8 cellular contexts compared by ENCODE assay signal in the genomic region with DNA sequence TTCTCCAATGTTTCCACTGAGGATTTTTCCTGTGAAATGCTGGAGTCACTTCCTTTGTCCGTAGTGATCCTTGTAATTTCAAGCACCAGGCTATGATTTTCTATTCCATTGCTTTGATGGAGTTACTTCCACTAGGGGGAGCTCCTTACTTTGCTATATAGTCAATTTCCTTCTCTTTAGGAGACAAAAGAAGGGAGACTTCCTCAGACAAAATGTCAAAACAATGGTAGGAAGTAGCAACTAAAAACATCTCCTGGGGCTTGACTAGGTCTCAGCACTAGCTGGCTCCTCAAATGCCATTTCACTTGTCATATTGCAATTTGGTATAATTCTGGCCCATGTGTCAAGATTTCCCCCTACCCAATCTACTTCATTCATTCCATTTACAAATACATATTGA. TPM values are rescaled to one million over a fixed set of nuclear protein-coding genes. Genes with fewer than 3 reads are reported as not detected.
DNase-seq lines count a peak whose midpoint lies in the region; ATAC-seq, FAIRE-seq and TF ChIP-seq lines count a peak whose summit lies in the region.

No MANE protein-coding gene starts in this region.

- 18 to 23% methylated on average over 1 of the region's 1 CpG for WGBS in tibial nerve, 2 donors

- no peaks in the 10 kb centered on the region for H3K36me3 ChIP-seq in BE2C
- no peaks in the 10 kb centered on the region for H3K36me3 ChIP-seq in astrocyte (ENCODE audit: insufficient read depth, low read length)
- no peaks in the 10 kb centered on the region for H3K36me3 ChIP-seq in tibial nerve

- H3K9ac ChIP-seq in astrocyte (ENCODE audit: low read length): no peak overlapping the region

- peaks cover 1% of the 10 kb centered on the region for H3K9me3 Mint-ChIP-seq in astrocyte (ENCODE audit: unreplicated experiment)

- H3K4me1 Mint-ChIP-seq in astrocyte (ENCODE audit: low read depth, unreplicated experiment): no peaks in the 10 kb centered on the region

- peak; percentile 74 for FAIRE-seq in GM19239 (lab: Jason Lieb, UNC)
- FAIRE-seq in astrocyte (lab: Jason Lieb, UNC): peak; percentile 90

- no peaks in the 10 kb centered on the region for H3K9me3 ChIP-seq in BE2C
- no peaks in the 10 kb centered on the region for H3K9me3 ChIP-seq in astrocyte (ENCODE audit: insufficient read depth, low read depth, low read length)
- H3K9me3 ChIP-seq in tibial nerve: no peaks in the 10 kb centered on the region

- H3K27me3 ChIP-seq in BE2C (no peaks in the 10 kb centered on the region), astrocyte (ENCODE audit: insufficient read depth, low read length) (no peaks in the 10 kb centered on the region), tibial nerve (no peaks in the 10 kb centered on the region)

- peaks cover 6% of the 10 kb centered on the region for H3K27me3 Mint-ChIP-seq in astrocyte (ENCODE audit: low read depth, unreplicated experiment)

- TF ChIP-seq CTCF in BE2C (IDR thresholded peaks at IDR 0.05; ENCODE audit: low read depth, low read length) (peak; percentile 62), astrocyte (IDR thresholded peaks at IDR 0.05; ENCODE audit: insufficient read depth, low read depth, low read length) (peak; percentile 52), tibial nerve (IDR thresholded peaks at IDR 0.05) (peak; percentile 44 to 67 (median 62))

- H3K4me3 ChIP-seq in BE2C (ENCODE audit: low read depth, low read length) (no peak overlapping the region), astrocyte (ENCODE audit: insufficient read depth, low read depth, low read length) (no peak overlapping the region), tibial nerve (no peak overlapping the region)

- no peak for ATAC-seq in GM19452 (IDR thresholded peaks at IDR 0.05; ENCODE audit: unreplicated experiment)
- ATAC-seq in HG03378 (IDR thresholded peaks at IDR 0.05; ENCODE audit: unreplicated experiment): no peak

- no peak for TF ChIP-seq POLR2A in tibial nerve (IDR thresholded peaks at IDR 0.05)

- H3K27ac Mint-ChIP-seq in astrocyte (ENCODE audit: unreplicated experiment): no peak overlapping the region

- H3K27ac ChIP-seq in astrocyte (ENCODE audit: low read depth, low read length) (no peak overlapping the region), tibial nerve (no peak overlapping the region)

- no peak for TF ChIP-seq EP300 in tibial nerve (IDR thresholded peaks at IDR 0.05)

- H3K4me3 Mint-ChIP-seq in astrocyte (ENCODE audit: unreplicated experiment): no peak overlapping the region

- H3K4me1 ChIP-seq in BE2C (no peaks in the 10 kb centered on the region), astrocyte (ENCODE audit: insufficient read depth, low read length) (no peaks in the 10 kb centered on the region), tibial nerve (no peaks in the 10 kb centered on the region)

- H2AFZ ChIP-seq in astrocyte (ENCODE audit: low read depth, low read length): no peak overlapping the region

- H3K79me2 ChIP-seq in astrocyte (ENCODE audit: insufficient read depth, low read length): no peaks in the 10 kb centered on the region

- no peaks in the 10 kb centered on the region for H3K36me3 Mint-ChIP-seq in astrocyte (ENCODE audit: low read depth, unreplicated experiment)

- DNase-seq in BE2C (no peak), GM19239 (ENCODE audit: insufficient read length, low spot score) (no peak), NCI-H2196 treated with DMSO at 0.1 percent for 48 hours (lab: John Stamatoyannopoulos, UW; ENCODE audit: unreplicated experiment) (peak; percentile 2), astrocyte (ENCODE audit: low read depth) (peak; percentile 12), iPS-NIHi7 (ENCODE audit: extremely low spot score) (peak; percentile 62), tibial nerve (ENCODE audit: low spot score in 2 of 2) (peak in 1 of 2 donors; percentile 36)

- no peaks in the 10 kb centered on the region for H4K20me1 ChIP-seq in astrocyte (ENCODE audit: insufficient read depth, low read length)

- H3K4me2 ChIP-seq in astrocyte (ENCODE audit: low read length): no peak overlapping the region

RNA-seq across cellular contexts. Expression of gene ZCCHC12, which starts 24.1 kb away (rescaled TPM):
- polyA plus RNA-seq in BE2C (2012; ENCODE audit: insufficient read depth, insufficient read length, low read depth): not detected
- total RNA-seq in astrocyte (0.16 TPM in 1 of 2 replicates, not detected in the other), tibial nerve (not detected)

Comparison
In these comparisons a context has a peak if more than half of its experiments do, and no peak if none do; other contexts are left out.
1. DNase-seq: peak in NCI-H2196 treated with DMSO at 0.1 percent for 48 hours (single experiment), astrocyte (single experiment) and iPS-NIHi7 (single experiment); none in BE2C (single experiment) and GM19239 (single experiment).
2. Peak in every context shown above with its lines, with median percentiles within 50 percentile points of each other: CTCF ChIP-seq.